Comparison of ENCODE assay signal across 17 cellular contexts in the genomic region with DNA sequence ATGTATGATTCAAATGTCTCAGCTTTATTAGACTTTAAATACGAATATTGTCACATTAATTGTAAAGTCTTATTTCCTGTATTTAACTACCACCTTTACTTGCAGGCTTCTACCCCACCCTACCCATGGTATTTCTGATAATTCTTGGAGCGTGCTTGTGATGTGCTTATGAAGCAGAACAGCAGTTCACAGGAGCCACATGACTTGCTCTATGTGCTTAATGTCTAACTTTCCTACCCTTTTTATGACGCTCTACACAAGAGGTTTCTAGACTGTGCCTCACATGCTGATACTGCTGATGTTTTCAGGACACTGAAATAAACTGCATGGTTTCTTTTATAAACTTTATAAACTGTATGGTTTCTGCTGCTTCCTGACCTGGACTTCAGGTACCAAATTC.
DNase-seq lines count a peak whose midpoint lies in the region; ATAC-seq and TF ChIP-seq lines count a peak whose summit lies in the region.
"Had no signal": no experiment of that assay in that cellular context is flagged by ENCODE, and none has a peak within 500 bp of the region (broad histone marks: within the 10 kb centered on the region; RNA-seq: fewer than 3 reads in every experiment).

No MANE protein-coding gene starts in this region.

- H2AK5ac ChIP-seq in mesendoderm (ENCODE audit: low read length): no peak overlapping the region

- POLR2A ChIA-PET in activated CD4-positive, alpha-beta memory T cell treated with anti-CD3 and anti-CD28 coated beads, Interleukin-2, amount 10 ng/mL, durations not matched to agents 7 days and 5 days (lab: Charles Lee): no interaction called here

- CTCF ChIA-PET in activated CD4-positive, alpha-beta memory T cell treated with anti-CD3 and anti-CD28 coated beads, Interleukin-2, amount 10 ng/mL, durations not matched to agents 7 days and 5 days (lab: Charles Lee): no interaction called here

- H2BK120ac ChIP-seq in mesendoderm (ENCODE audit: low read depth, low read length): no peak overlapping the region

- WGBS in mesendoderm (ENCODE audit: extremely low coverage, insufficient coverage, low lambda C conversion rate): no CpG with 5 or more reads among the region's 3 CpGs

- H3K4me1 Mint-ChIP-seq in glutamatergic neuron (ENCODE audit: low read depth, unreplicated experiment): peaks cover 30% of the 10 kb centered on the region
- peaks cover 5% of the 10 kb centered on the region for H3K4me1 Mint-ChIP-seq in activated CD4-positive, alpha-beta memory T cell treated with anti-CD3 and anti-CD28 coated beads, Interleukin-2, amount 10 ng/mL, durations not matched to agents 7 days and 5 days
- H3K4me1 Mint-ChIP-seq: B cell, IgD-negative memory B cell had no signal

- H4K20me1 ChIP-seq in Karpas-422 (ENCODE audit: insufficient read depth, low read depth, low read length): no peaks in the 10 kb centered on the region

- no peaks in the 10 kb centered on the region for H3K9me3 ChIP-seq in Karpas-422 (ENCODE audit: low read length)

- H3K79me1 ChIP-seq in mesendoderm (ENCODE audit: low read length): no peaks in the 10 kb centered on the region

- no peak overlapping the region for H4K8ac ChIP-seq in mesendoderm (ENCODE audit: low read depth, low read length)

- H3K27me3 Mint-ChIP-seq in glutamatergic neuron (ENCODE audit: unreplicated experiment): peaks cover 5% of the 10 kb centered on the region
- peaks cover 1% of the 10 kb centered on the region for H3K27me3 Mint-ChIP-seq in activated CD4-positive, alpha-beta memory T cell treated with anti-CD3 and anti-CD28 coated beads, Interleukin-2, amount 10 ng/mL, durations not matched to agents 7 days and 5 days
- H3K27me3 Mint-ChIP-seq: B cell; CD4-positive, alpha-beta T cell; IgD-negative memory B cell had no signal

- DNase-seq in Karpas-422 (peak; percentile 20), glutamatergic neuron (no peak), mesendoderm (no peak)
- DNase-seq in activated CD4-positive, alpha-beta memory T cell treated with anti-CD3 and anti-CD28 coated beads, Interleukin-2, amount 10 ng/mL, durations not matched to agents 7 days and 5 days: no peak
- DNase-seq: ACHN; C1 segment of cervical spinal cord; Calu3; CD4-positive, alpha-beta T cell; DMS79; EL; H7; KG1 had no signal

- no peaks in the 10 kb centered on the region for H3K27me3 ChIP-seq in Karpas-422 (ENCODE audit: low read length)
- no peaks in the 10 kb centered on the region for H3K27me3 ChIP-seq in mesendoderm (ENCODE audit: insufficient read depth, low read length, poor library complexity)

- H3K79me2 ChIP-seq in Karpas-422 (ENCODE audit: low read length): no peaks in the 10 kb centered on the region
- H3K79me2 ChIP-seq in mesendoderm (ENCODE audit: control insufficient read depth, insufficient read depth, low read length): no peaks in the 10 kb centered on the region

- H3K36me3 Mint-ChIP-seq in glutamatergic neuron (ENCODE audit: unreplicated experiment): no peaks in the 10 kb centered on the region
- no peaks in the 10 kb centered on the region for H3K36me3 Mint-ChIP-seq in activated CD4-positive, alpha-beta memory T cell treated with anti-CD3 and anti-CD28 coated beads, Interleukin-2, amount 10 ng/mL, durations not matched to agents 7 days and 5 days (ENCODE audit: low read depth)
- H3K36me3 Mint-ChIP-seq: IgD-negative memory B cell had no signal

- no peak for TF ChIP-seq CTCF in glutamatergic neuron (IDR thresholded peaks at IDR 0.05; ENCODE audit: partially characterized antibody, unreplicated experiment)

- no peak overlapping the region for H4K5ac ChIP-seq in mesendoderm (ENCODE audit: low read length)

- H2BK15ac ChIP-seq in mesendoderm (replicated peaks; ENCODE audit: low read depth): no peak overlapping the region

- H3K4me1 ChIP-seq in Karpas-422 (ENCODE audit: low read length) (peaks cover 3% of the 10 kb centered on the region; the same call in 1 of the 2 replicates), mesendoderm (ENCODE audit: control insufficient read depth, low read depth, low read length) (peaks cover 10% of the 10 kb centered on the region)

- no peak overlapping the region for H2BK5ac ChIP-seq in mesendoderm (ENCODE audit: low read length)

- peak overlapping the region; percentile 43 for H3K4ac ChIP-seq in mesendoderm (ENCODE audit: low read depth, low read length)

- no peaks in the 10 kb centered on the region for H3K9me2 ChIP-seq in Karpas-422 (replicated peaks; ENCODE audit: insufficient read depth, low read length)

- H3K56ac ChIP-seq in mesendoderm (ENCODE audit: low read length): no peak overlapping the region

- peak overlapping the region; percentile 53 for H3K18ac ChIP-seq in mesendoderm (ENCODE audit: low read length)

- peaks cover 8% of the 10 kb centered on the region for H3K9me3 Mint-ChIP-seq in glutamatergic neuron (ENCODE audit: unreplicated experiment)
- peaks cover 3% of the 10 kb centered on the region for H3K9me3 Mint-ChIP-seq in activated CD4-positive, alpha-beta memory T cell treated with anti-CD3 and anti-CD28 coated beads, Interleukin-2, amount 10 ng/mL, durations not matched to agents 7 days and 5 days
- H3K9me3 Mint-ChIP-seq: CD4-positive, alpha-beta T cell had no signal

- no peak overlapping the region for H3K4me2 ChIP-seq in Karpas-422 (ENCODE audit: low read depth, low read length, poor library complexity, severe bottlenecking)
- H3K4me2 ChIP-seq in mesendoderm (ENCODE audit: low read length): no peak overlapping the region

- no peak overlapping the region for H3K4me3 ChIP-seq in Karpas-422 (ENCODE audit: low read length)
- H3K4me3 ChIP-seq in mesendoderm (ENCODE audit: low read length): no peak overlapping the region

- no peak overlapping the region for H3K23ac ChIP-seq in mesendoderm (ENCODE audit: low read length)

- H3K27ac Mint-ChIP-seq in glutamatergic neuron (ENCODE audit: unreplicated experiment): peak overlapping the region; percentile 18
- H3K27ac Mint-ChIP-seq in activated CD4-positive, alpha-beta memory T cell treated with anti-CD3 and anti-CD28 coated beads, Interleukin-2, amount 10 ng/mL, durations not matched to agents 7 days and 5 days: no peak overlapping the region
- H3K27ac Mint-ChIP-seq: B cell; CD4-positive, alpha-beta T cell; IgD-negative memory B cell had no signal

- no peak overlapping the region for H3K4me3 Mint-ChIP-seq in glutamatergic neuron (ENCODE audit: unreplicated experiment)
- H3K4me3 Mint-ChIP-seq in activated CD4-positive, alpha-beta memory T cell treated with anti-CD3 and anti-CD28 coated beads, Interleukin-2, amount 10 ng/mL, durations not matched to agents 7 days and 5 days: no peak overlapping the region
- H3K4me3 Mint-ChIP-seq: B cell; CD4-positive, alpha-beta T cell; IgD-negative memory B cell had no signal

- no peak overlapping the region for H3K9ac ChIP-seq in Karpas-422 (ENCODE audit: low read length)
- no peak overlapping the region for H3K9ac ChIP-seq in mesendoderm (ENCODE audit: low read length)

- H3K27ac ChIP-seq in Karpas-422 (ENCODE audit: low read length) (no peak overlapping the region), mesendoderm (ENCODE audit: low read depth, low read length) (no peak overlapping the region)

- no peak for ATAC-seq in GM18867 (IDR thresholded peaks at IDR 0.05; ENCODE audit: unreplicated experiment)
- no peak for ATAC-seq in GM18861 (IDR thresholded peaks at IDR 0.05; ENCODE audit: unreplicated experiment)
- no peak for ATAC-seq in GM21576 (IDR thresholded peaks at IDR 0.05; ENCODE audit: unreplicated experiment)

- no peak overlapping the region for H2AFZ ChIP-seq in Karpas-422 (ENCODE audit: low read length)

- H3K36me3 ChIP-seq in Karpas-422 (ENCODE audit: insufficient read depth, low read length) (no peaks in the 10 kb centered on the region), mesendoderm (ENCODE audit: control insufficient read depth, insufficient read depth, low read length) (no peaks in the 10 kb centered on the region)
